ENCODE assay signal across 3 cellular contexts in genomic region chr16:17749706-17750105, GRCh38.
TF ChIP-seq lines count a peak whose summit lies in the region.

No MANE protein-coding gene starts in this region.

TF ChIP-seq in HEK293, 187 proteins besides CTCF, POLR2A, EP300 and RAD21:
- TF ChIP-seq ZNF391 (tag by site-specific recombination; IDR thresholded peaks at IDR 0.05; ENCODE audit: borderline replicate concordance, low read depth) (no peak), ZNF146 (tag by site-specific recombination; IDR thresholded peaks at IDR 0.05) (peak; percentile 71), ZNF148 (tag by site-specific recombination; IDR thresholded peaks at IDR 0.05; ENCODE audit: borderline replicate concordance) (no peak)

TF ChIP-seq in K562, 482 proteins besides CTCF, POLR2A, EP300 and RAD21:
- TF ChIP-seq ZNF146 (CRISPR knock-in tag; IDR thresholded peaks at IDR 0.05; ENCODE audit: unreplicated experiment) (peak; percentile 65), ESRRB (CRISPR knock-in tag; IDR thresholded peaks at IDR 0.05; ENCODE audit: borderline replicate concordance) (no peak)
TF ChIP-seq in K562: peak in this region for 1.

TF ChIP-seq in H1, 55 proteins besides CTCF, POLR2A, EP300 and RAD21:
- TF ChIP-seq KDM1A (IDR thresholded peaks at IDR 0.05; ENCODE audit: borderline replicate concordance, low read length) (peak; percentile 88), EZH2 (IDR thresholded peaks at IDR 0.05; ENCODE audit: low read depth, low read length, severe bottlenecking) (no peak)
